ENCODE assay signal across 8 cellular contexts in the genomic region with DNA sequence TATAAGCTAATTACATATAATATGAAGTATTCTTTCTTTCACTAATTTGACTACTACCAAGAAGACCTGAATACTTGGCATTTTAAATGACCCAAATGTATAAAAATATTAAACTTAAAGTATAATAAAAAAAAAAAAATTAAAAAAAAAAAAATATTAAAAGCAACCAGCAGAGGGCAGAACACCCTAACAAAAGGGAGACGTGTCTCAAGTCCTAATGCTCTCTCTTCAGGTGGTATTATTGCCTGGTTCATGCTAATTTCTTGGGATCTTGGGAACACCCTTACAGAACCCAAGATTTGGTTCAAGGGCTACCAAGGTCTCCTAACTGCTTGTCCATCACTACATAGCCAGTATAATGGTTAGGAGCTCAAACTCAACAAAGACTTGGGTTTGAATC.
A peak's percentile ranks its signal among the peaks of the same experiment; 100 is the strongest.
DNase-seq lines count a peak whose midpoint lies in the region; ATAC-seq, FAIRE-seq and TF ChIP-seq lines count a peak whose summit lies in the region.

No MANE protein-coding gene starts in this region.

- no peak overlapping the region for H3K27ac ChIP-seq in H1 (ENCODE audit: low read depth, low read length)

- no peak overlapping the region for H4K8ac ChIP-seq in H1 (ENCODE audit: extremely low read depth, insufficient read depth, low read length)

- no peak overlapping the region for H4K5ac ChIP-seq in H1 (ENCODE audit: insufficient read length, low read depth, low read length)

- H3K4me3 ChIP-seq in NB4 (ENCODE audit: low read depth, low read length) (no peak overlapping the region), H1 (ENCODE audit: extremely low read depth in 1 of 4, insufficient read depth in 2 of 4, low read depth in 3 of 4, low read length in 4 of 4) (no peak overlapping the region)

- no peak for ATAC-seq in HG03469 (IDR thresholded peaks at IDR 0.05; ENCODE audit: unreplicated experiment)
- no peak for ATAC-seq in GM18858 (IDR thresholded peaks at IDR 0.05; ENCODE audit: unreplicated experiment)

- H2AK5ac ChIP-seq in H1 (ENCODE audit: low read depth, low read length): no peak overlapping the region

- H3K4me1 ChIP-seq in H1 (replicated peaks in 1 of 4; ENCODE audit: control insufficient read depth in 3 of 4, insufficient read depth in 4 of 4, low read length in 3 of 4): no peaks in the 10 kb centered on the region; a peak in 1 of 7 replicates

- no peak overlapping the region for H2BK120ac ChIP-seq in H1 (replicated peaks; ENCODE audit: low read depth, low read length)

- no peak overlapping the region for H2BK15ac ChIP-seq in H1 (ENCODE audit: low read length)

- TF ChIP-seq EP300 in H1 (IDR thresholded peaks at IDR 0.05; ENCODE audit: borderline replicate concordance in 1 of 2, low read depth in 2 of 2, low read length in 2 of 2): no peak

- H3K4ac ChIP-seq in H1 (replicated peaks; ENCODE audit: insufficient read length, low read depth, low read length): no peak overlapping the region

- no peaks in the 10 kb centered on the region for H3K79me1 ChIP-seq in H1 (ENCODE audit: low read depth, low read length)

- H4K91ac ChIP-seq in H1 (replicated peaks; ENCODE audit: insufficient read length, low read length): no peak overlapping the region

- DNase-seq in NCI-H446 (lab: John Stamatoyannopoulos, UW): peak; percentile 11 to 18
- DNase-seq in NCI-H446 treated with DMSO at 0.1 percent for 48 hours (lab: John Stamatoyannopoulos, UW): no peak
- peak; percentile 41 for DNase-seq in NB4 (ENCODE audit: low read depth)
- no peak for DNase-seq in H1 (ENCODE audit: low read depth in 1 of 2, low spot score in 2 of 2)
- peak; percentile 33 for DNase-seq in retina
- no peak for DNase-seq in NCI-H187 treated with DMSO at 0.1 percent for 48 hours (lab: John Stamatoyannopoulos, UW)

- no peak overlapping the region for H2BK5ac ChIP-seq in H1 (ENCODE audit: low read depth, low read length)

- H3K9ac ChIP-seq in H1 (replicated peaks in 1 of 4; ENCODE audit: extremely low read depth in 1 of 4, low read depth in 3 of 4, low read length in 3 of 4): no peak overlapping the region

- 6% methylated on average over 1 of the region's 1 CpG; no CpG with 5 or more reads in 1 of the 2 experiments for WGBS in H1 (ENCODE audit: extremely low coverage in 1 of 2, insufficient coverage in 1 of 2, insufficient read length in 1 of 2, insufficient replicate concordance in 2 of 2, low coverage in 1 of 2, low lambda C conversion rate in 2 of 2, missing lambda C conversion rate in 1 of 2), 2 experiments

- H3K79me2 ChIP-seq in H1 (ENCODE audit: control insufficient read depth in 1 of 2, insufficient read depth in 2 of 2, low read length in 2 of 2): no peaks in the 10 kb centered on the region

- H3K23ac ChIP-seq in H1 (ENCODE audit: insufficient read length): no peak overlapping the region

- no peak overlapping the region for H3K18ac ChIP-seq in H1 (ENCODE audit: extremely low read depth, low read length)

- H3K23me2 ChIP-seq in H1 (ENCODE audit: low read depth, low read length): no peaks in the 10 kb centered on the region

- no peak overlapping the region for H3K14ac ChIP-seq in H1 (ENCODE audit: insufficient read length)

- H2AFZ ChIP-seq in H1 (ENCODE audit: low read length): no peak overlapping the region

- CTCF ChIA-PET in H1 (lab: Charles Lee; ENCODE audit: partially characterized antibody): interaction anchor here (0.6 to 1.6 kb wide), 14 partner anchors 8 to 820 kb away, joined by 3 to 4 read pairs (median 3); no protein-coding TSS in a partner anchor

- H4K20me1 ChIP-seq in H1 (replicated peaks in 1 of 2; ENCODE audit: control insufficient read depth in 1 of 2, insufficient read depth in 2 of 2, low read length in 2 of 2): no peaks in the 10 kb centered on the region

- TF ChIP-seq CTCF in NB4 (IDR thresholded peaks at IDR 0.05; ENCODE audit: low read depth, low read length) (no peak), H1 (IDR thresholded peaks at IDR 0.05; ENCODE audit: control extremely low read depth in 1 of 3, insufficient read depth in 1 of 3, low read depth in 1 of 3, low read length in 3 of 3) (peak in 2 of 3 experiments; percentile 13 to 20; a peak in 2 of 4 replicates)

- FAIRE-seq in H1 (lab: Jason Lieb, UNC): no peak

- H3K36me3 ChIP-seq in H1 (ENCODE audit: control insufficient read depth in 2 of 4, insufficient read depth in 4 of 4, low read length in 3 of 4): no peaks in the 10 kb centered on the region

- TF ChIP-seq RAD21 in H1 (IDR thresholded peaks at IDR 0.05 in 1 of 2, conservative IDR thresholded peaks at IDR 0.05 in 1 of 2; ENCODE audit: low read depth in 2 of 2, low read length in 2 of 2): peak; percentile 71 to 73

- H2BK20ac ChIP-seq in H1 (ENCODE audit: low read length): no peak overlapping the region

- no peak for TF ChIP-seq POLR2A in NB4 (IDR thresholded peaks at IDR 0.05; ENCODE audit: extremely low read depth, insufficient read length)
- no peak for TF ChIP-seq POLR2A in H1 (IDR thresholded peaks at IDR 0.05; ENCODE audit: control extremely low read depth in 1 of 2, low read depth in 2 of 2, low read length in 2 of 2)

- POLR2A ChIA-PET in H1 (lab: Charles Lee; ENCODE audit: partially characterized antibody): interaction anchor here (0.6 kb wide), 1 partner anchor 74 kb away, joined by 3 read pairs; no protein-coding TSS in a partner anchor

- no peak overlapping the region for H3K4me2 ChIP-seq in H1 (ENCODE audit: insufficient read depth in 1 of 2, low read depth in 2 of 2, low read length in 2 of 2)

- H2BK12ac ChIP-seq in H1 (ENCODE audit: low read depth, low read length): no peak overlapping the region

- no peaks in the 10 kb centered on the region for H3K9me3 ChIP-seq in H1 (ENCODE audit: insufficient read depth in 2 of 2, low read depth in 1 of 2, low read length in 1 of 2)

- no peaks in the 10 kb centered on the region for H3K27me3 ChIP-seq in H1 (replicated peaks in 1 of 4; ENCODE audit: control insufficient read depth in 3 of 4, extremely low read depth in 1 of 4, insufficient read depth in 3 of 4, low read length in 3 of 4)

- H3K56ac ChIP-seq in H1 (replicated peaks; ENCODE audit: insufficient read length, low read depth, low read length): no peak overlapping the region

TF ChIP-seq in H1, 55 proteins besides CTCF, POLR2A, EP300 and RAD21 (continues in another document):
- TF ChIP-seq HDAC2 (IDR thresholded peaks at IDR 0.05; ENCODE audit: borderline replicate concordance in 1 of 2, low read depth in 2 of 2, low read length in 2 of 2) (no peak), CREB1 (IDR thresholded peaks at IDR 0.05) (no peak), NRF1 (IDR thresholded peaks at IDR 0.05; ENCODE audit: low read depth, low read length) (no peak), EZH2 (IDR thresholded peaks at IDR 0.05; ENCODE audit: low read depth, low read length, severe bottlenecking) (no peak), SIN3A (conservative IDR thresholded peaks at IDR 0.05 in 1 of 2, IDR thresholded peaks at IDR 0.05 in 1 of 2; ENCODE audit: low read depth in 1 of 2, low read length in 2 of 2) (no peak), POU5F1 (IDR thresholded peaks at IDR 0.05; ENCODE audit: low read depth, low read length) (no peak), SAP30 (IDR thresholded peaks at IDR 0.05; ENCODE audit: insufficient read depth, insufficient replicate concordance, low read length) (no peak), KDM1A (IDR thresholded peaks at IDR 0.05; ENCODE audit: borderline replicate concordance, low read length) (no peak), RFX5 (IDR thresholded peaks at IDR 0.05; ENCODE audit: borderline replicate concordance, low read depth, low read length) (no peak), SP2 (IDR thresholded peaks at IDR 0.05; ENCODE audit: low read length) (no peak)
- TF ChIP-seq, protein P1, sequence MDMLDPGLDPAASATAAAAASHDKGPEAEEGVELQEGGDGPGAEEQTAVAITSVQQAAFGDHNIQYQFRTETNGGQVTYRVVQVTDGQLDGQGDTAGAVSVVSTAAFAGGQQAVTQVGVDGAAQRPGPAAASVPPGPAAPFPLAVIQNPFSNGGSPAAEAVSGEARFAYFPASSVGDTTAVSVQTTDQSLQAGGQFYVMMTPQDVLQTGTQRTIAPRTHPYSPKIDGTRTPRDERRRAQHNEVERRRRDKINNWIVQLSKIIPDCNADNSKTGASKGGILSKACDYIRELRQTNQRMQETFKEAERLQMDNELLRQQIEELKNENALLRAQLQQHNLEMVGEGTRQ (IDR thresholded peaks at IDR 0.05; ENCODE audit: low read length): no peak

Comparison
In these comparisons a context has a peak if more than half of its experiments do, and no peak if none do; other contexts are left out.
1. DNase-seq: peak in NCI-H446 (2 of 2), NB4 (single experiment) and retina (single experiment); none in NCI-H446 treated with DMSO at 0.1 percent for 48 hours (single experiment), H1 (0 of 2) and NCI-H187 treated with DMSO at 0.1 percent for 48 hours (single experiment).